14 cellular contexts compared by ENCODE assay signal in the genomic region with DNA sequence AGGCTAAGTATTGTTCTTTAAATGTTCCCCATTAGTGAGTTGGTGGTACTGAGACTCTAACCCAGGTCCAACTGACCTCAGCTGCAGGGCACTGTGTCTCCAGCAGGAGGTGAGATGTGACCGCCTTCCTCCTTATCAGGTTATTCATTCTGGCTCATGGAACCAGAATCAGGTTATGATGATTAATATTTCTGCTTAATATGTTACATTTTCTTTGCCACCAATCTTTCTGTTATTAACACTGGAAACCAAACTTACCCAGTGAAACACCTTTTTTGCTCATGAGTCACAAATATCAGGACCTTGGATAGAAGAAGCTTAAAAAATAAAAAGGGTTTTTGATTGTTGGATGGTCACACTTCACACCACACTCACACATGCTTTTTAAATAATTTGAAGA.
DNase-seq lines count a peak whose midpoint lies in the region; ATAC-seq and TF ChIP-seq lines count a peak whose summit lies in the region.
"Had no signal": no experiment of that assay in that cellular context is flagged by ENCODE, and none has a peak within 500 bp of the region (broad histone marks: within the 10 kb centered on the region; RNA-seq: fewer than 3 reads in every experiment).

No MANE protein-coding gene starts in this region.

- no peak for ATAC-seq in SK-N-SH treated with all-trans-retinoic acid at 6 μM for 48 hours
- peak; percentile 41 for ATAC-seq in HG02798 (IDR thresholded peaks at IDR 0.05; ENCODE audit: poor library complexity, unreplicated experiment)
- ATAC-seq in GM18858 (IDR thresholded peaks at IDR 0.05; ENCODE audit: unreplicated experiment) = no peak
- ATAC-seq in GM19463 (IDR thresholded peaks at IDR 0.05; ENCODE audit: unreplicated experiment) = no peak
- ATAC-seq: activated T-helper 17 cell treated with anti-CD3 and anti-CD28 coated beads, Interleukin-2, amount 50 U/mL, for 72 hours; left cardiac atrium had no signal

- peak; percentile 41 for TF ChIP-seq CTCF in SK-N-SH (IDR thresholded peaks at IDR 0.05)
- TF ChIP-seq CTCF in brain microvascular endothelial cell (IDR thresholded peaks at IDR 0.05; ENCODE audit: low read depth, low read length, missing control alignments) = peak; percentile 53
- peak; percentile 17 for TF ChIP-seq CTCF in osteoblast (IDR thresholded peaks at IDR 0.05; ENCODE audit: extremely low read depth, low read depth, low read length)

- no peak for TF ChIP-seq RAD21 in SK-N-SH (IDR thresholded peaks at IDR 0.05; ENCODE audit: low read length)

- H3K9ac ChIP-seq in SK-N-SH = no peak overlapping the region

- H3K4me1 ChIP-seq in SK-N-SH (ENCODE audit: control insufficient read depth in 1 of 2, insufficient read depth in 2 of 2, low read depth in 1 of 2, low read length in 1 of 2) (no peaks in the 10 kb centered on the region; a peak in 1 of 4 replicates), osteoblast (ENCODE audit: insufficient read depth, low read length) (peaks cover 14% of the 10 kb centered on the region)

- H3F3A ChIP-seq in SK-N-SH (replicated peaks; ENCODE audit: insufficient read depth) = no peaks in the 10 kb centered on the region

- CTCF ChIA-PET in SK-N-SH (lab: Yijun Ruan, JAX) = no interaction called here

- H4K20me1 ChIP-seq in SK-N-SH (ENCODE audit: insufficient read depth) (no peaks in the 10 kb centered on the region), osteoblast (ENCODE audit: insufficient read depth, low read length) (no peaks in the 10 kb centered on the region)

- H3K79me2 ChIP-seq in SK-N-SH (ENCODE audit: insufficient read depth) (no peaks in the 10 kb centered on the region), osteoblast (ENCODE audit: insufficient read depth, low read length) (no peaks in the 10 kb centered on the region)

- H3K36me3 ChIP-seq in SK-N-SH (replicated peaks in 1 of 2; ENCODE audit: control insufficient read depth in 1 of 2, insufficient read depth in 2 of 2, low read length in 1 of 2) = no peaks in the 10 kb centered on the region
- H3K36me3 ChIP-seq in brain microvascular endothelial cell (replicated peaks) = no peaks in the 10 kb centered on the region
- H3K36me3 ChIP-seq in osteoblast (ENCODE audit: insufficient read depth, low read length) = no peaks in the 10 kb centered on the region

- in situ Hi-C loops in brain microvascular endothelial cell (cut with HindIII; ENCODE audit: low pct_ligation_motif_present, low sequenced_read_pairs) = no loop called here

- H3K9me2 ChIP-seq in SK-N-SH = no peaks in the 10 kb centered on the region

- DNase-seq in SK-N-SH (no peak), brain microvascular endothelial cell (no peak), osteoblast (ENCODE audit: insufficient read length, low spot score, missing footprints) (no peak)
- no peak for DNase-seq in activated CD8-positive, alpha-beta memory T cell treated with anti-CD3 and anti-CD28 coated beads for 24 hours
- DNase-seq: activated B cell treated with CpG ODN at 0.5 μM for 24 hours, DMS79 treated with DMSO at 0.1 percent for 48 hours, left cardiac atrium, NCI-H510A treated with DMSO at 0.1 percent for 48 hours, SHP77 treated with DMSO at 0.1 percent for 48 hours had no signal

- 94% methylated on average over 1 of the region's 1 CpG for WGBS in SK-N-SH (ENCODE audit: low lambda C conversion rate)

- POLR2A ChIA-PET in SK-N-SH (lab: Yijun Ruan, JAX) = no interaction called here

- H3K4me2 ChIP-seq in SK-N-SH (no peak overlapping the region), osteoblast (ENCODE audit: insufficient read depth, low read length) (no peak overlapping the region)

- no peak for TF ChIP-seq EP300 in SK-N-SH (IDR thresholded peaks at IDR 0.05; ENCODE audit: borderline replicate concordance in 1 of 2, low read depth in 1 of 2, low read length in 1 of 2)

- H3K27me3 ChIP-seq in SK-N-SH (ENCODE audit: insufficient read depth) = no peaks in the 10 kb centered on the region
- no peaks in the 10 kb centered on the region for H3K27me3 ChIP-seq in brain microvascular endothelial cell (replicated peaks)
- H3K27me3 ChIP-seq in osteoblast (ENCODE audit: insufficient read depth, low read length) = no peaks in the 10 kb centered on the region

- no peaks in the 10 kb centered on the region for H3K9me3 ChIP-seq in SK-N-SH
- H3K9me3 ChIP-seq in osteoblast (ENCODE audit: low read depth, low read length) = no peaks in the 10 kb centered on the region

- H3K4me3 ChIP-seq in SK-N-SH (ENCODE audit: low read depth in 2 of 2, low read length in 1 of 2) (no peak overlapping the region), brain microvascular endothelial cell (ENCODE audit: low read depth, low read length) (no peak overlapping the region), osteoblast (ENCODE audit: insufficient read depth, low read length) (no peak overlapping the region)

- H2AFZ ChIP-seq in SK-N-SH (ENCODE audit: low read depth) (no peak overlapping the region), osteoblast (ENCODE audit: low read length) (no peak overlapping the region)

- H3K27ac ChIP-seq in SK-N-SH (ENCODE audit: low read depth in 2 of 2, low read length in 1 of 2) = no peak overlapping the region
- H3K27ac ChIP-seq in brain microvascular endothelial cell = no peak overlapping the region
- H3K27ac ChIP-seq in osteoblast (ENCODE audit: low read depth, low read length) = no peak overlapping the region

TF ChIP-seq in SK-N-SH, 30 proteins besides CTCF, POLR2A, EP300 and RAD21 (continues in another document):
- TF ChIP-seq RXRA (IDR thresholded peaks at IDR 0.05; ENCODE audit: borderline replicate concordance, low read depth) = no peak
- TF ChIP-seq EZH2phosphoT487 (IDR thresholded peaks at IDR 0.05; ENCODE audit: borderline replicate concordance, low read depth) = no peak
- TF ChIP-seq, protein P1, sequence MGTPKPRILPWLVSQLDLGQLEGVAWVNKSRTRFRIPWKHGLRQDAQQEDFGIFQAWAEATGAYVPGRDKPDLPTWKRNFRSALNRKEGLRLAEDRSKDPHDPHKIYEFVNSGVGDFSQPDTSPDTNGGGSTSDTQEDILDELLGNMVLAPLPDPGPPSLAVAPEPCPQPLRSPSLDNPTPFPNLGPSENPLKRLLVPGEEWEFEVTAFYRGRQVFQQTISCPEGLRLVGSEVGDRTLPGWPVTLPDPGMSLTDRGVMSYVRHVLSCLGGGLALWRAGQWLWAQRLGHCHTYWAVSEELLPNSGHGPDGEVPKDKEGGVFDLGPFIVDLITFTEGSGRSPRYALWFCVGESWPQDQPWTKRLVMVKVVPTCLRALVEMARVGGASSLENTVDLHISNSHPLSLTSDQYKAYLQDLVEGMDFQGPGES (IDR thresholded peaks at IDR 0.05; ENCODE audit: low read depth, low read length) = no peak

TF ChIP-seq in SK-N-SH treated with all-trans-retinoic acid at 6 μM for 48 hours, 23 proteins besides CTCF, POLR2A, EP300 and RAD21:
- TF ChIP-seq CSDC2 (CRISPR knock-in tag; IDR thresholded peaks at IDR 0.05) (no peak), GLIS3 (CRISPR knock-in tag; IDR thresholded peaks at IDR 0.05) (no peak)
TF ChIP-seq in SK-N-SH treated with all-trans-retinoic acid at 6 μM for 48 hours: peak in this region for 0.
